ENCODE assay signal across 11 cellular contexts in the genomic region with DNA sequence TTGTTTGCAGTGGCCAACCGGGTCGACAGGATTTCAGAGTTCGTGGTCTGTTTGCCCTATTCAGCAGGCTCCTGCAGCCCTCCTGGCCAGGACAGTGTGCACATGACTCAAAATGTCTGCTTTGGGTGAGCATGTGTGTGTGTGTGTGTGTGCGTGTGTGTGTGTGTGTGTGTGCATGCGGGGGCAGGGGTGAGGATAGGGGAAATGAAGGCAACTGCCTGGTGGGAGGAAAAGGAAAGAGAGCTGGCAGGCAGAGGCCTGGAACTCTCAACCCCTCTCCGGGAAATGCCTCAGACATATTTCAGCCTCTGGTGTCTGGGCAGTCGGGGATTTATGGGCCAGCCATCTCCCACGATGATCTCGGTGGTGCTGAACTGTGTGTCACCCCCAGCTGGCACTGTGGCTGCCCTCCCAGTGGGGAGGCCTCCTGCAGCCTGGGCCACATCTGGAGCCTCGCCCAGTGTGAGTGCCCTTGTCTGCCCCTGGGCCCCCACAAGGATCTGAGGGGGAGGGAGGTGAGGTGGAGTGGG. TPM values are rescaled to one million over a fixed set of nuclear protein-coding genes. Genes with fewer than 3 reads are reported as not detected.
DNase-seq lines count a peak whose midpoint lies in the region; ATAC-seq and TF ChIP-seq lines count a peak whose summit lies in the region.
"Had no signal": no experiment of that assay in that cellular context is flagged by ENCODE, and none has a peak within 500 bp of the region (broad histone marks: within the 10 kb centered on the region; RNA-seq: fewer than 3 reads in every experiment).

No MANE protein-coding gene starts in this region.

- DNase-seq in IMR-90 (peak; percentile 50), amniotic epithelial cell (ENCODE audit: low read depth) (peak; percentile 84), kidney epithelial cell (ENCODE audit: low read depth) (peak; percentile 32), smooth muscle cell (lab: John Stamatoyannopoulos, UW; ENCODE audit: unreplicated experiment) (no peak), NCI-H1436 treated with DMSO at 0.1 percent for 48 hours (lab: John Stamatoyannopoulos, UW) (no peak), mesenteric fat pad (ENCODE audit: low spot score) (no peak), cerebellar cortex (ENCODE audit: low spot score) (no peak)
- DNase-seq: activated T-cell treated with anti-CD3 and anti-CD28 coated beads for 4 hours, cerebellar nuclear complex, NCI-H748 treated with DMSO at 0.1 percent for 48 hours had no signal

- dilution Hi-C loops in IMR-90 (cut with HindIII; ENCODE audit: low sequenced_read_pairs, unreplicated experiment) = no loop called here

- peaks cover 6% of the 10 kb centered on the region for H3F3A ChIP-seq in smooth muscle cell (ENCODE audit: low read depth)

- no TSS peak for BruUV-seq in IMR-90 (replicated peaks; lab: Mats Ljungman, UMichigan)

- TF ChIP-seq CTCF in IMR-90 (conservative IDR thresholded peaks at IDR 0.05; ENCODE audit: low read depth, low read length) = no peak
- TF ChIP-seq CTCF in kidney epithelial cell (IDR thresholded peaks at IDR 0.05; ENCODE audit: insufficient read depth, low read length, poor library complexity, severe bottlenecking) = no peak
- no peak for TF ChIP-seq CTCF in smooth muscle cell (IDR thresholded peaks at IDR 0.05; ENCODE audit: borderline replicate concordance, insufficient read depth, poor library complexity, severe bottlenecking)

- peak overlapping the region; percentile 29; the same call in 1 of the 2 replicates for H2AK5ac ChIP-seq in IMR-90 (ENCODE audit: low read depth, low read length)

- H2BK5ac ChIP-seq in IMR-90 (ENCODE audit: low read depth, low read length, poor library complexity, severe bottlenecking) = no peak overlapping the region

- no peak for TF ChIP-seq POLR2A in IMR-90 (IDR thresholded peaks at IDR 0.05; ENCODE audit: low read depth, low read length)

- 0 out of 2 replicates have a peak overlapping the region, but pooled peaks have one; percentile 3 for H4K5ac ChIP-seq in IMR-90 (ENCODE audit: low read depth, low read length)

- no peak overlapping the region; a peak in 1 of 4 replicates for H4K8ac ChIP-seq in IMR-90 (ENCODE audit: low read depth in 2 of 2, low read length in 2 of 2)

- no peak overlapping the region for H3K23ac ChIP-seq in IMR-90 (ENCODE audit: low read depth, low read length)

- peak overlapping the region; percentile 53 for H3K14ac ChIP-seq in IMR-90 (replicated peaks; ENCODE audit: low read depth, low read length)

- 0 out of 2 replicates have a peak overlapping the region, but pooled peaks have one; percentile 5 for H3K18ac ChIP-seq in IMR-90 (ENCODE audit: low read depth, low read length)

- H4K20me1 ChIP-seq in IMR-90 (ENCODE audit: insufficient read depth, low read length) = no peaks in the 10 kb centered on the region
- H4K20me1 ChIP-seq in smooth muscle cell (ENCODE audit: low read depth) = no peaks in the 10 kb centered on the region

- no peak overlapping the region for H3K56ac ChIP-seq in IMR-90 (ENCODE audit: extremely low read depth, insufficient read depth, low read length)

- no peaks in the 10 kb centered on the region for H3K79me1 ChIP-seq in IMR-90 (ENCODE audit: low read depth in 1 of 2, low read length in 2 of 2)

- H2BK15ac ChIP-seq in IMR-90 (ENCODE audit: low read depth, low read length) = no peak overlapping the region

- no peak overlapping the region for H2AK9ac ChIP-seq in IMR-90 (replicated peaks; ENCODE audit: low read depth, low read length, poor library complexity)

- CTCF ChIA-PET in IMR-90 (lab: Yijun Ruan, JAX) = no interaction called here

- H4K91ac ChIP-seq in IMR-90 (ENCODE audit: insufficient read depth, low read depth, low read length) = peak overlapping the region; percentile 43

- H3K27ac ChIP-seq in IMR-90 (ENCODE audit: insufficient read depth, low read length) (no peak overlapping the region), smooth muscle cell (ENCODE audit: low read depth) (peak overlapping the region; percentile 75)

- no peaks in the 10 kb centered on the region for H3K9me3 ChIP-seq in IMR-90 (ENCODE audit: control insufficient read depth, insufficient read depth, low read length)
- no peaks in the 10 kb centered on the region for H3K9me3 ChIP-seq in smooth muscle cell (replicated peaks; ENCODE audit: low read depth)

- no peak for TF ChIP-seq RAD21 in IMR-90 (IDR thresholded peaks at IDR 0.05; ENCODE audit: low read length)

- peaks cover 19% of the 10 kb centered on the region for H3K9me1 ChIP-seq in IMR-90 (ENCODE audit: insufficient read depth, low read length)

- H2AFZ ChIP-seq in IMR-90 (replicated peaks; ENCODE audit: low read length, poor library complexity) (peak overlapping the region; percentile 64), smooth muscle cell (ENCODE audit: low read depth) (peak overlapping the region; percentile 2)

- intact Hi-C loops in IMR-90 (cut with micrococcal nuclease) = no loop called here

- H3K4me3 ChIP-seq in IMR-90 (ENCODE audit: insufficient read depth, low read depth, low read length) (no peak overlapping the region), kidney epithelial cell (ENCODE audit: low read depth, low read length) (no peak overlapping the region), smooth muscle cell (no peak overlapping the region)

- 27% methylated on average over 3 of the region's 10 CpGs; no CpG with 5 or more reads in 1 of the 2 experiments for WGBS in IMR-90 (ENCODE audit: extremely low coverage in 2 of 2, insufficient read length in 1 of 2), 2 experiments
- WGBS in smooth muscle cell (ENCODE audit: low lambda C conversion rate) = 17% methylated on average over 9 of the region's 10 CpGs

- H3K4me2 ChIP-seq in IMR-90 (ENCODE audit: low read depth, low read length) (no peak overlapping the region), smooth muscle cell (peak overlapping the region; percentile 53)

- no peak overlapping the region for H2BK20ac ChIP-seq in IMR-90 (ENCODE audit: low read depth, low read length)

- peak overlapping the region; percentile 4; the same call in 1 of the 2 replicates for H2BK120ac ChIP-seq in IMR-90 (ENCODE audit: low read depth, low read length)

- in situ Hi-C loops in IMR-90 (cut with MboI; ENCODE audit: low sequenced_read_pairs) = no loop called here

- H3K36me3 ChIP-seq in IMR-90 (ENCODE audit: control insufficient read depth, insufficient read depth, low read length) (no peaks in the 10 kb centered on the region), kidney epithelial cell (ENCODE audit: control insufficient read depth, insufficient read depth, low read length) (no peaks in the 10 kb centered on the region), smooth muscle cell (ENCODE audit: low read depth) (no peaks in the 10 kb centered on the region)

- H3K27me3 ChIP-seq in IMR-90 (ENCODE audit: control insufficient read depth, insufficient read depth, low read length) (no peaks in the 10 kb centered on the region), kidney epithelial cell (ENCODE audit: control insufficient read depth, insufficient read depth, low read length) (no peaks in the 10 kb centered on the region), smooth muscle cell (ENCODE audit: low read depth) (no peaks in the 10 kb centered on the region)

- no peaks in the 10 kb centered on the region for H3K79me2 ChIP-seq in smooth muscle cell (ENCODE audit: low read depth)

- POLR2A ChIA-PET in IMR-90 (lab: Charles Lee; ENCODE audit: unreplicated experiment) = no interaction called here

- H3K4me1 ChIP-seq in IMR-90 (ENCODE audit: control insufficient read depth, insufficient read depth, low read length) (peaks cover 22% of the 10 kb centered on the region), smooth muscle cell (ENCODE audit: low read depth) (peaks cover 22% of the 10 kb centered on the region)

- H3K4ac ChIP-seq in IMR-90 (ENCODE audit: low read depth, low read length) = no peak overlapping the region

- no peak overlapping the region for H3K9ac ChIP-seq in IMR-90 (ENCODE audit: low read depth, low read length)
- no peak overlapping the region for H3K9ac ChIP-seq in smooth muscle cell (ENCODE audit: low read depth)

- ATAC-seq in IMR-90 (ENCODE audit: low read depth) = peak; percentile 60
- no peak for ATAC-seq in activated CD4-positive, CD25-positive, alpha-beta regulatory T cell treated with anti-CD3 and anti-CD28 coated beads, Interleukin-2, amount 50 U/mL, for 24 hours

TF ChIP-seq in IMR-90, 13 proteins besides CTCF, POLR2A, EP300 and RAD21:
- no peak for TF ChIP-seq MXI1 (IDR thresholded peaks at IDR 0.05; ENCODE audit: borderline replicate concordance, low read depth, low read length)
- no peak for TF ChIP-seq RCOR1 (IDR thresholded peaks at IDR 0.05; ENCODE audit: insufficient replicate concordance, low read length)
- TF ChIP-seq, protein P1, sequence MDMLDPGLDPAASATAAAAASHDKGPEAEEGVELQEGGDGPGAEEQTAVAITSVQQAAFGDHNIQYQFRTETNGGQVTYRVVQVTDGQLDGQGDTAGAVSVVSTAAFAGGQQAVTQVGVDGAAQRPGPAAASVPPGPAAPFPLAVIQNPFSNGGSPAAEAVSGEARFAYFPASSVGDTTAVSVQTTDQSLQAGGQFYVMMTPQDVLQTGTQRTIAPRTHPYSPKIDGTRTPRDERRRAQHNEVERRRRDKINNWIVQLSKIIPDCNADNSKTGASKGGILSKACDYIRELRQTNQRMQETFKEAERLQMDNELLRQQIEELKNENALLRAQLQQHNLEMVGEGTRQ (IDR thresholded peaks at IDR 0.05; ENCODE audit: low read depth, low read length) = 0 out of 2 replicates have a peak, but pooled peaks have one; percentile 4
- peak; percentile 32; the same call in 1 of the 2 replicates for TF ChIP-seq BHLHE40 (IDR thresholded peaks at IDR 0.05; ENCODE audit: low read depth, low read length)
- no peak for TF ChIP-seq CHD1 (IDR thresholded peaks at IDR 0.05; ENCODE audit: low read depth, low read length)
- peak; percentile 15; the same call in 1 of the 2 replicates for TF ChIP-seq MAZ (IDR thresholded peaks at IDR 0.05; ENCODE audit: borderline replicate concordance, low read depth, low read length)
- 0 out of 2 replicates have a peak, but pooled peaks have one; percentile 5 for TF ChIP-seq FOS (IDR thresholded peaks at IDR 0.05; ENCODE audit: low read depth, low read length)

RNA-seq across cellular contexts. Expression of gene CDCP2, which starts 15.2 kb away (rescaled TPM):
- total RNA-seq in IMR-90 (2012; rRNA removed) = not detected in 2 replicates
- not detected in 2 replicates for polyA plus RNA-seq in IMR-90 (2012; rRNA removed)
- polyA plus RNA-seq in IMR-90 (2012; cell fraction: cytosol; rRNA removed) = not detected in 2 replicates
- not detected in 2 replicates for polyA plus RNA-seq in IMR-90 (2012; cell fraction: nucleus; rRNA removed; ENCODE audit: low replicate concordance)
- total RNA-seq in kidney epithelial cell = not detected in 2 replicates
- total RNA-seq in smooth muscle cell = not detected in 2 replicates
- polyA plus RNA-seq in smooth muscle cell = not detected in 2 replicates
- total RNA-seq in mesenteric fat pad = 0.19 TPM

Comparison
In these comparisons a context has a peak if more than half of its experiments do, and no peak if none do; other contexts are left out.
1. DNase-seq: peak in IMR-90 (single experiment), amniotic epithelial cell (single experiment) and kidney epithelial cell (single experiment); none in smooth muscle cell (single experiment), NCI-H1436 treated with DMSO at 0.1 percent for 48 hours (single experiment), mesenteric fat pad (single experiment) and cerebellar cortex (single experiment).